Comparison of ENCODE assay signal across 8 cellular contexts in genomic region chr16:84730406-84731106, GRCh38. TPM values are rescaled to one million over a fixed set of nuclear protein-coding genes. Genes with fewer than 3 reads are reported as not detected.
DNase-seq lines count a peak whose midpoint lies in the region; ATAC-seq and TF ChIP-seq lines count a peak whose summit lies in the region.

No MANE protein-coding gene starts in this region.

- no peak overlapping the region for H3K27ac ChIP-seq in right cardiac atrium (ENCODE audit: low read length)

- H3K36me3 ChIP-seq in skeletal muscle satellite cell (ENCODE audit: insufficient read depth, low read length) = peaks cover 11% of the 10 kb centered on the region

- intact Hi-C loops in right cardiac atrium (cut with DNase I) = no loop called here

- H3K9me3 ChIP-seq in right cardiac atrium (ENCODE audit: control insufficient read depth, low read length) (no peaks in the 10 kb centered on the region), skeletal muscle satellite cell (replicated peaks; ENCODE audit: low read length) (no peaks in the 10 kb centered on the region)

- H3K27me3 ChIP-seq in right cardiac atrium (ENCODE audit: control insufficient read depth, insufficient read depth) (no peaks in the 10 kb centered on the region), skeletal muscle satellite cell (ENCODE audit: control insufficient read depth, insufficient read depth, low read length) (no peaks in the 10 kb centered on the region)

- peak overlapping the region; percentile 83 for H3K9ac ChIP-seq in skeletal muscle satellite cell (ENCODE audit: low read depth, low read length)

- DNase-seq in NCI-H748 (lab: John Stamatoyannopoulos, UW; ENCODE audit: unreplicated experiment) (peak; percentile 0), NCI-H748 treated with DMSO at 0.1 percent for 48 hours (lab: John Stamatoyannopoulos, UW) (no peak), HEK293T (ENCODE audit: extremely low spot score) (peak; percentile 45), NOMO-1 treated with DMSO at 0.1 percent for 48 hours (lab: John Stamatoyannopoulos, UW; ENCODE audit: unreplicated experiment) (peak; percentile 81), amniotic epithelial cell (ENCODE audit: low read depth) (peak; percentile 95), right cardiac atrium (peak; percentile 52 to 71 (median 67)), cortex of kidney (lab: John Stamatoyannopoulos, UW) (no peak)

- POLR2A ChIA-PET in HEK293T (lab: Yijun Ruan, JAX) = no interaction called here

- no peak overlapping the region for H3K4me3 ChIP-seq in right cardiac atrium (ENCODE audit: low read length)
- H3K4me3 ChIP-seq in skeletal muscle satellite cell (ENCODE audit: low read length) = peak overlapping the region; percentile 57

- CTCF ChIA-PET in HEK293T (lab: Yijun Ruan, JAX) = interaction anchor here (0.7 to 2.2 kb wide), 5 partner anchors 8 to 65 kb away, joined by 3 to 16 read pairs (median 5); no protein-coding TSS in a partner anchor

- ATAC-seq in right cardiac atrium = peak; percentile 81 to 87

- peak overlapping the region; percentile 82 for H3K4me2 ChIP-seq in skeletal muscle satellite cell (ENCODE audit: low read length)

- WGBS in right cardiac atrium = 27% methylated on average over 9 of the region's 9 CpGs

- no peaks in the 10 kb centered on the region for H3K4me1 ChIP-seq in right cardiac atrium (ENCODE audit: control insufficient read depth, insufficient read depth, low read length)
- H3K4me1 ChIP-seq in skeletal muscle satellite cell (ENCODE audit: control insufficient read depth, insufficient read depth, low read length) = peaks cover 56% of the 10 kb centered on the region

TF ChIP-seq in HEK293T, 16 proteins besides CTCF, POLR2A, EP300 and RAD21:
- TF ChIP-seq FOXM1 (IDR thresholded peaks at IDR 0.05; ENCODE audit: borderline replicate concordance) (no peak), ELF4 (IDR thresholded peaks at IDR 0.05) (no peak), BHLHE40 (IDR thresholded peaks at IDR 0.05; ENCODE audit: borderline replicate concordance) (no peak)

RNA-seq across cellular contexts. Expression of gene USP10, which starts 30.8 kb away (rescaled TPM):
- total RNA-seq in right cardiac atrium = 10 to 100 TPM; 45.5 to 66.5 (median 62.9) TPM
- polyA plus RNA-seq in right cardiac atrium = 25.8 TPM
- total RNA-seq in skeletal muscle satellite cell (2012; rRNA removed) = 60.8 and 68.1 TPM in 2 replicates

Comparison
In these comparisons a context has a peak if more than half of its experiments do, and no peak if none do; other contexts are left out.
1. DNase-seq: peak in NCI-H748 (single experiment), HEK293T (single experiment), NOMO-1 treated with DMSO at 0.1 percent for 48 hours (single experiment), amniotic epithelial cell (single experiment) and right cardiac atrium (3 of 3); none in NCI-H748 treated with DMSO at 0.1 percent for 48 hours (single experiment) and cortex of kidney (single experiment).